In the genomic region with DNA sequence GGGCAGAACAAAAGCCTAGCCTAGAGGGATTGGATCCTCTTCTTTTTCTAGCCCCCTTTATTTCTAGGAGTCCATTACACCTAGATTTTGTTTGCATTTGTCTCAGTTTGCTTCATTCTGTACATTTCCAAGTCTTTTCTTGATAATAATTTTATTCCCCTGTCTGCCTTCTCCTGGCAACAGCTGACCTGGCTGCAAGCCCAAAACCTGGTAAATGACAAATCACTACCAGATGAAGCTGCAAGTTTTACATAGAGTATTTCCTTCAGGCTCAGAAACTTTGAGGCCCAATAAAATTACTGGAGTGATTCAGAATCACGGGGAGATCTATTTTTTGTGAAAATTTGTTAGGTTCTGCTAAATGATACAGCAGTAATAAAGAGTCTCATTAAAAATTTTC, we compare ENCODE assay signal across 17 cellular contexts. TPM values are rescaled to one million over a fixed set of nuclear protein-coding genes. Genes with fewer than 3 reads are reported as not detected.
DNase-seq lines count a peak whose midpoint lies in the region; TF ChIP-seq lines count a peak whose summit lies in the region.
"Had no signal": no experiment of that assay in that cellular context is flagged by ENCODE, and none has a peak within 500 bp of the region (broad histone marks: within the 10 kb centered on the region; RNA-seq: fewer than 3 reads in every experiment).

No MANE protein-coding gene starts in this region.

- no peak for TF ChIP-seq POLR2A in erythroblast (IDR thresholded peaks at IDR 0.05; ENCODE audit: low read length)

- H3K9me3 ChIP-seq in Caco-2: no peaks in the 10 kb centered on the region
- H3K9me3 ChIP-seq: HAP-1, neutrophil had no signal

- H3K4me1 ChIP-seq in Caco-2: 0 out of 2 replicates have a peak, but pooled peaks cover 3% of the 10 kb centered on the region

- peaks cover 2% of the 10 kb centered on the region for H3K9me3 Mint-ChIP-seq in Calu3 (ENCODE audit: low read depth, unreplicated experiment)
- H3K9me3 Mint-ChIP-seq in Caco-2 (ENCODE audit: unreplicated experiment): no peaks in the 10 kb centered on the region
- H3K9me3 Mint-ChIP-seq: activated naive CD8-positive, alpha-beta T cell treated with anti-CD3 and anti-CD28 coated beads, Interleukin-2, amount 50 U/mL, for 24 hours had no signal

- intact Hi-C loops in Calu3 (cut with micrococcal nuclease; ENCODE audit: unreplicated experiment) (no loop called here), Caco-2 (cut with micrococcal nuclease; ENCODE audit: unreplicated experiment) (no loop called here)

- BruUV-seq in Calu3 (replicated peaks; lab: Mats Ljungman, UMichigan): no TSS peak
- no TSS peak for BruUV-seq in Caco-2 (replicated peaks; lab: Mats Ljungman, UMichigan)

- CTCF ChIA-PET in Calu3 (lab: Charles Lee): no interaction called here
- CTCF ChIA-PET in Caco-2 (lab: Charles Lee): no interaction called here

- H3K4me3 Mint-ChIP-seq in Calu3 (ENCODE audit: low read depth, unreplicated experiment): no peak overlapping the region
- no peak overlapping the region for H3K4me3 Mint-ChIP-seq in Caco-2 (ENCODE audit: unreplicated experiment)
- H3K4me3 Mint-ChIP-seq: activated naive CD8-positive, alpha-beta T cell treated with anti-CD3 and anti-CD28 coated beads, Interleukin-2, amount 50 U/mL, for 24 hours; T-cell had no signal

- in situ Hi-C loops in astrocyte of the spinal cord (cut with HindIII; ENCODE audit: low sequenced_read_pairs): no loop called here

- POLR2A ChIA-PET in Caco-2 (lab: Charles Lee): no interaction called here

- no peak overlapping the region for H3K27ac Mint-ChIP-seq in Calu3 (ENCODE audit: unreplicated experiment)
- no peak overlapping the region for H3K27ac Mint-ChIP-seq in Caco-2 (ENCODE audit: unreplicated experiment)
- H3K27ac Mint-ChIP-seq: activated naive CD8-positive, alpha-beta T cell treated with anti-CD3 and anti-CD28 coated beads, Interleukin-2, amount 50 U/mL, for 24 hours; T-cell had no signal

- H3K27me3 ChIP-seq in Caco-2 (replicated peaks; ENCODE audit: control insufficient read depth, insufficient read depth, low read length): no peaks in the 10 kb centered on the region
- H3K27me3 ChIP-seq: neutrophil had no signal

- peak; percentile 11 for DNase-seq in Calu3
- peak; percentile 2 for DNase-seq in NCI-H1105 (lab: John Stamatoyannopoulos, UW)
- peak; percentile 1 for DNase-seq in astrocyte of the spinal cord (ENCODE audit: low read depth, low spot score)
- DNase-seq in myocyte (ENCODE audit: low read depth): peak; percentile 30
- DNase-seq in erythroblast (lab: John Stamatoyannopoulos, UW): no peak
- no peak for DNase-seq in HPDE6-E6E7 (ENCODE audit: extremely low spot score)
- no peak for DNase-seq in Caco-2
- DNase-seq: activated CD4-positive, alpha-beta T cell treated with anti-CD3 and anti-CD28 coated beads for 1 hour; activated naive CD8-positive, alpha-beta T cell treated with anti-CD3 and anti-CD28 coated beads, Interleukin-2, amount 50 U/mL, for 24 hours; activated T-cell treated with anti-CD3 and anti-CD28 coated beads for 4 hours; mesendoderm; stimulated activated naive CD8-positive, alpha-beta T cell treated with anti-CD3 and anti-CD28 coated beads, Interleukin-15, Interleukin-2, amounts not matched to agents 100 U/mL and 50 U/mL, for 24 hours; T-cell had no signal

- H3K4me1 Mint-ChIP-seq in Calu3 (ENCODE audit: low read depth, unreplicated experiment): no peaks in the 10 kb centered on the region
- H3K4me1 Mint-ChIP-seq in Caco-2 (ENCODE audit: low read depth, unreplicated experiment): no peaks in the 10 kb centered on the region
- H3K4me1 Mint-ChIP-seq: activated naive CD8-positive, alpha-beta T cell treated with anti-CD3 and anti-CD28 coated beads, Interleukin-2, amount 50 U/mL, for 24 hours; T-cell had no signal

- no peak for TF ChIP-seq CTCF in Calu3 (IDR thresholded peaks at IDR 0.05; ENCODE audit: unreplicated experiment)
- no peak for TF ChIP-seq CTCF in astrocyte of the spinal cord (IDR thresholded peaks at IDR 0.05; ENCODE audit: low read depth, low read length)
- TF ChIP-seq CTCF in Caco-2 (IDR thresholded peaks at IDR 0.05; ENCODE audit: insufficient read depth in 1 of 2, low read depth in 1 of 2, low read length in 1 of 2, severe bottlenecking in 1 of 2, unreplicated experiment in 1 of 2): no peak

- H3K36me3 Mint-ChIP-seq in Calu3 (ENCODE audit: insufficient read depth, unreplicated experiment): no peaks in the 10 kb centered on the region
- no peaks in the 10 kb centered on the region for H3K36me3 Mint-ChIP-seq in Caco-2 (ENCODE audit: insufficient read depth, unreplicated experiment)
- H3K36me3 Mint-ChIP-seq: T-cell had no signal

- no peaks in the 10 kb centered on the region for H3K27me3 Mint-ChIP-seq in Calu3 (ENCODE audit: unreplicated experiment)
- no peaks in the 10 kb centered on the region for H3K27me3 Mint-ChIP-seq in Caco-2 (ENCODE audit: insufficient read depth, unreplicated experiment)
- H3K27me3 Mint-ChIP-seq: activated naive CD8-positive, alpha-beta T cell treated with anti-CD3 and anti-CD28 coated beads, Interleukin-2, amount 50 U/mL, for 24 hours; T-cell had no signal

- no peak overlapping the region for H3K4me3 ChIP-seq in astrocyte of the spinal cord (ENCODE audit: low read depth, low read length)
- H3K4me3 ChIP-seq in Caco-2 (ENCODE audit: low read depth, low read length): no peak overlapping the region
- H3K4me3 ChIP-seq: coronary artery, HAP-1, skin epidermis had no signal

- H3K36me3 ChIP-seq in Caco-2 (ENCODE audit: control insufficient read depth, insufficient read depth, low read length): no peaks in the 10 kb centered on the region
- H3K36me3 ChIP-seq: HAP-1, neutrophil had no signal

RNA-seq across cellular contexts. Expression of gene LHX8, which starts 36.5 kb away (rescaled TPM):
- total RNA-seq in Calu3 (2022): not detected in 2 replicates
- not detected in 2 replicates for total RNA-seq in myocyte
- not detected for polyA plus RNA-seq in myocyte (2012)
- not detected in 2 replicates for total RNA-seq in Caco-2 (2022)
- total RNA-seq: T-cell had no signal

Comparison
In these comparisons a context has a peak if more than half of its experiments do, and no peak if none do; other contexts are left out.
1. DNase-seq: peak in Calu3 (single experiment), NCI-H1105 (single experiment), astrocyte of the spinal cord (single experiment) and myocyte (single experiment); none in erythroblast (0 of 2), HPDE6-E6E7 (single experiment) and Caco-2 (0 of 2).